1 cellular context compared by ENCODE assay signal in genomic region chr5:42811591-42812392, GRCh38.
TF ChIP-seq lines count a peak whose summit lies in the region.

Gene SELENOP (minus strand): TSS chr5:42811892. CDS start chr5:42808353, 3,539 bp downstream.

TF ChIP-seq in HepG2, 621 proteins besides CTCF, POLR2A, EP300 and RAD21 (continued from another document and continues in another):
- TF ChIP-seq ZBTB39 (CRISPR knock-in tag; IDR thresholded peaks at IDR 0.05) (peak; percentile 45; the same call in 1 of the 2 replicates), ZNF234 (CRISPR knock-in tag; conservative IDR thresholded peaks at IDR 0.05) (no peak), ZSCAN12 (CRISPR knock-in tag; IDR thresholded peaks at IDR 0.05) (peak; percentile 67; the same call in 1 of the 2 replicates), GABPA (IDR thresholded peaks at IDR 0.05; ENCODE audit: low read depth, low read length) (no peak), GABPA (CRISPR knock-in tag; IDR thresholded peaks at IDR 0.05; ENCODE audit: low read depth) (peak; percentile 46), KDM5A (IDR thresholded peaks at IDR 0.05; ENCODE audit: borderline replicate concordance, low read length) (peak; percentile 22; the same call in 1 of the 2 replicates), TBX3 (IDR thresholded peaks at IDR 0.05; ENCODE audit: borderline replicate concordance) (0 out of 2 replicates have a peak, but pooled peaks have one; percentile 45), ZFP62 (CRISPR knock-in tag; IDR thresholded peaks at IDR 0.05) (no peak), RBAK (CRISPR knock-in tag; IDR thresholded peaks at IDR 0.05) (no peak), FOXP1 (IDR thresholded peaks at IDR 0.05) (peak; percentile 88), FOXP1 (CRISPR knock-in tag; IDR thresholded peaks at IDR 0.05) (peak; percentile 94), NFRKB (IDR thresholded peaks at IDR 0.05) (no peak), TAF15 (IDR thresholded peaks at IDR 0.05; ENCODE audit: low read depth, low read length, poor library complexity, severe bottlenecking) (no peak), ZNF792 (CRISPR knock-in tag; IDR thresholded peaks at IDR 0.05) (peak; percentile 83; the same call in 1 of the 2 replicates), ELK4 (CRISPR knock-in tag; IDR thresholded peaks at IDR 0.05; ENCODE audit: borderline replicate concordance) (no peak), ZNF17 (CRISPR knock-in tag; IDR thresholded peaks at IDR 0.05) (no peak), NPAS2 (CRISPR knock-in tag; IDR thresholded peaks at IDR 0.05; ENCODE audit: borderline replicate concordance) (no peak), ZNF616 (CRISPR knock-in tag; IDR thresholded peaks at IDR 0.05; ENCODE audit: low read depth) (no peak), ARID3A (IDR thresholded peaks at IDR 0.05; ENCODE audit: low read depth, low read length) (peak; percentile 77), HOXA5 (CRISPR knock-in tag; IDR thresholded peaks at IDR 0.05) (peak; percentile 91), SNAPC4 (CRISPR knock-in tag; IDR thresholded peaks at IDR 0.05) (0 out of 2 replicates have a peak, but pooled peaks have one; percentile 70), NFE2L1 (CRISPR knock-in tag; IDR thresholded peaks at IDR 0.05; ENCODE audit: borderline replicate concordance) (no peak), IRF1 (CRISPR knock-in tag; IDR thresholded peaks at IDR 0.05; ENCODE audit: low read depth) (no peak), ZNF557 (CRISPR knock-in tag; IDR thresholded peaks at IDR 0.05) (0 out of 2 replicates have a peak, but pooled peaks have one; percentile 64), FLYWCH1 (CRISPR knock-in tag; IDR thresholded peaks at IDR 0.05) (no peak), RBFOX2 (IDR thresholded peaks at IDR 0.05; ENCODE audit: low read depth, low read length) (peak; percentile 82), MXI1 (IDR thresholded peaks at IDR 0.05; ENCODE audit: borderline replicate concordance, low read depth, low read length) (peak; percentile 60; the same call in 2 of the 3 replicates), SNAI1 (CRISPR knock-in tag; IDR thresholded peaks at IDR 0.05; ENCODE audit: borderline replicate concordance) (no peak), TFAP4 (IDR thresholded peaks at IDR 0.05; ENCODE audit: borderline replicate concordance, low read depth) (peak; percentile 26; the same call in 1 of the 2 replicates), GATA4 (IDR thresholded peaks at IDR 0.05; ENCODE audit: borderline replicate concordance, low read depth) (peak; percentile 96), MAF1 (CRISPR knock-in tag; IDR thresholded peaks at IDR 0.05; ENCODE audit: borderline replicate concordance) (no peak), POLR2AphosphoS2 (IDR thresholded peaks at IDR 0.05; ENCODE audit: low read depth, low read length) (peak; percentile 98), ZNF766 (CRISPR knock-in tag; IDR thresholded peaks at IDR 0.05; ENCODE audit: borderline replicate concordance) (peak; percentile 59; the same call in 1 of the 2 replicates), SIN3B (IDR thresholded peaks at IDR 0.05; ENCODE audit: low read length) (peak; percentile 46; the same call in 1 of the 2 replicates), ZNF609 (CRISPR knock-in tag; IDR thresholded peaks at IDR 0.05; ENCODE audit: borderline replicate concordance) (peak; percentile 81; the same call in 1 of the 2 replicates), ZFP1 (CRISPR knock-in tag; IDR thresholded peaks at IDR 0.05) (peak; percentile 67; the same call in 1 of the 2 replicates), ZNF598 (CRISPR knock-in tag; IDR thresholded peaks at IDR 0.05; ENCODE audit: borderline replicate concordance) (no peak), ZBTB43 (CRISPR knock-in tag; conservative IDR thresholded peaks at IDR 0.05) (peak; percentile 91; the same call in 1 of the 2 replicates), FOXA3 (CRISPR knock-in tag; IDR thresholded peaks at IDR 0.05) (peak; percentile 97), RFX3 (CRISPR knock-in tag; IDR thresholded peaks at IDR 0.05) (no peak), ZNF850 (CRISPR knock-in tag; conservative IDR thresholded peaks at IDR 0.05) (no peak), MAZ (IDR thresholded peaks at IDR 0.05; ENCODE audit: borderline replicate concordance, low read depth, low read length) (no peak), MAZ (CRISPR knock-in tag; IDR thresholded peaks at IDR 0.05; ENCODE audit: low read depth) (peak; percentile 45; the same call in 1 of the 2 replicates), ZNF512 (CRISPR knock-in tag; IDR thresholded peaks at IDR 0.05) (no peak)
